ENCODE assay signal across 8 cellular contexts in the genomic region with DNA sequence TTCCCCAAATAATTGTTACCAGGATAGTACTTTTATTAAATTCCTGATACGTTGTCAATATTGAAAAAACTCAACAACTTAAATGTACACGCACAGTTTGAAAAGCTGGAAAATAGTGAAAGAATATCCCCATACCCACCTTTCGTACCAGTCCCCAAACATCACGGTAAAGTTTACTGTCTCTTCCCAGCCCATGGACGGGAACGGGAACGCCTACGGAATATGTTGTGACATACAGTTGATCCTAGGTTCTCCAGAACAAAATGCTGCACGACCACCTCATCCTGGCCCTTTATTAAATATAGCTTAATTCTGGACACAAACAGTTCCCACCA. TPM values are rescaled to one million over a fixed set of nuclear protein-coding genes. Genes with fewer than 3 reads are reported as not detected.
DNase-seq lines count a peak whose midpoint lies in the region; ATAC-seq and TF ChIP-seq lines count a peak whose summit lies in the region.

No MANE protein-coding gene starts in this region.

- H3K4me1 Mint-ChIP-seq in natural killer cell, result peaks cover 15 to 20% of the 10 kb centered on the region in 2 donors

- H3K4me2 ChIP-seq in DND-41 (ENCODE audit: insufficient read depth, low read length), result peak overlapping the region; percentile 80

- ATAC-seq in DND-41 (ENCODE audit: insufficient read depth, low read depth) (peak; percentile 22), natural killer cell (no peak), GM21360 (IDR thresholded peaks at IDR 0.05; ENCODE audit: unreplicated experiment) (no peak), GM19452 (IDR thresholded peaks at IDR 0.05; ENCODE audit: unreplicated experiment) (no peak)

- no peaks in the 10 kb centered on the region for H3K36me3 Mint-ChIP-seq in natural killer cell

- peak overlapping the region; percentile 97 for H2AFZ ChIP-seq in DND-41 (ENCODE audit: low read depth, low read length)

- in situ Hi-C loops in GM13977 (cut with MboI; ENCODE audit: low pct_unique_long_range_greater_than_20kb, low sequenced_read_pairs, unreplicated experiment), result no loop called here

- TF ChIP-seq CTCF in DND-41 (IDR thresholded peaks at IDR 0.05; ENCODE audit: borderline replicate concordance, extremely low read depth, low read length, poor library complexity, severe bottlenecking) (no peak), natural killer cell (IDR thresholded peaks at IDR 0.05) (no peak), GM13977 (IDR thresholded peaks at IDR 0.05; ENCODE audit: extremely low read depth, insufficient read depth, missing control alignments) (no peak)

- peaks cover 31% of the 10 kb centered on the region for H3K79me2 ChIP-seq in DND-41 (ENCODE audit: insufficient read depth, low read length)

- peaks cover 36% of the 10 kb centered on the region for H3K4me1 ChIP-seq in DND-41 (ENCODE audit: insufficient read depth, low read length)
- H3K4me1 ChIP-seq in effector memory CD4-positive, alpha-beta T cell (ENCODE audit: control insufficient read depth, insufficient read depth, low read length, poor library complexity, severe bottlenecking), result peaks cover 3% of the 10 kb centered on the region

- no peaks in the 10 kb centered on the region for H3K27me3 ChIP-seq in DND-41 (ENCODE audit: insufficient read depth, low read length, poor library complexity)
- no peaks in the 10 kb centered on the region for H3K27me3 ChIP-seq in effector memory CD4-positive, alpha-beta T cell (replicated peaks; ENCODE audit: control insufficient read depth, insufficient read depth, low read length, poor library complexity, severe bottlenecking)

- H3K9me3 ChIP-seq in DND-41 (ENCODE audit: insufficient read depth, low read length, severe bottlenecking), result no peaks in the 10 kb centered on the region
- H3K9me3 ChIP-seq in effector memory CD4-positive, alpha-beta T cell (ENCODE audit: control insufficient read depth, low read length), result no peaks in the 10 kb centered on the region

- H3K27ac ChIP-seq in DND-41 (ENCODE audit: low read length), result peak overlapping the region; percentile 76
- H3K27ac ChIP-seq in effector memory CD4-positive, alpha-beta T cell (ENCODE audit: insufficient read depth, low read length, poor library complexity, severe bottlenecking), result peak overlapping the region; percentile 71

- no peaks in the 10 kb centered on the region for H3K9me3 Mint-ChIP-seq in natural killer cell

- H4K20me1 ChIP-seq in DND-41 (ENCODE audit: insufficient read depth, low read length), result no peaks in the 10 kb centered on the region

- no peaks in the 10 kb centered on the region for H3K27me3 Mint-ChIP-seq in natural killer cell (ENCODE audit: low read depth in 2 of 2)

- intact Hi-C loops in natural killer cell (cut with micrococcal nuclease), result no loop called here

- peak overlapping the region; percentile 92 for H3K9ac ChIP-seq in DND-41 (ENCODE audit: low read depth, low read length)

- peaks cover 21% of the 10 kb centered on the region for H3K36me3 ChIP-seq in DND-41 (ENCODE audit: insufficient read depth, low read length)
- H3K36me3 ChIP-seq in effector memory CD4-positive, alpha-beta T cell (ENCODE audit: control insufficient read depth, insufficient read depth, low read length), result no peaks in the 10 kb centered on the region

- peak overlapping the region; percentile 92 for H3K4me3 Mint-ChIP-seq in natural killer cell

- peak overlapping the region; percentile 85 to 91 for H3K4me3 ChIP-seq in DND-41 (ENCODE audit: low read depth in 1 of 2, low read length in 2 of 2)
- H3K4me3 ChIP-seq in effector memory CD4-positive, alpha-beta T cell (ENCODE audit: insufficient read depth, low read depth, low read length, poor library complexity, severe bottlenecking), result peak overlapping the region; percentile 89

- no peak for DNase-seq in DND-41
- peak; percentile 16 for DNase-seq in NCI-H1694 (lab: John Stamatoyannopoulos, UW)
- no peak for DNase-seq in effector memory CD4-positive, alpha-beta T cell
- no peak for DNase-seq in natural killer cell
- no peak for DNase-seq in GM13977 (ENCODE audit: low spot score)
- no peak for DNase-seq in effector CD4-positive, alpha-beta T cell

- peak overlapping the region; percentile 66 to 89 for H3K27ac Mint-ChIP-seq in natural killer cell

RNA-seq across cellular contexts. Expression of a gene that starts 0.5 kb away (rescaled TPM):
- 10 to 100 TPM; 22.1 to 33.3 (median 27.1) TPM for total RNA-seq in natural killer cell

RNA-seq across cellular contexts. Expression of a gene that starts 15.7 kb away (rescaled TPM):
- 10 to 100 TPM in 1 of 3 donors, 1 to 10 TPM in 2; 5.5 to 10.5 (median 9.1) TPM for total RNA-seq in natural killer cell

RNA-seq across cellular contexts. Expression of a gene that starts 15.8 kb away (rescaled TPM):
- 10 to 100 TPM; 49.2 to 54.6 (median 54.2) TPM for total RNA-seq in natural killer cell
